ENCODE assay signal across 28 cellular contexts in the genomic region with DNA sequence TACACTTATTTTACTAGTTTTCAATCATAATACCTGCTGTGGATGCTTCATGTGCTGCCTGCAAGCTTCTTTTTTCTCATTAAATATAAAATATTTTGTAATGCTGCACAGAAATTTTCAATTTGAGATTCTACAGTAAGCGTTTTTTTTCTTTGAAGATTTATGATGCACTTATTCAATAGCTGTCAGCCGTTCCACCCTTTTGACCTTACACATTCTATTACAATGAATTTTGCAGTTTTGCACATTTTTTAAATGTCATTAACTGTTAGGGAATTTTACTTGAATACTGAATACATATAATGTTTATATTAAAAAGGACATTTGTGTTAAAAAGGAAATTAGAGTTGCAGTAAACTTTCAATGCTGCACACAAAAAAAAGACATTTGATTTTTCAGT.
DNase-seq lines count a peak whose midpoint lies in the region; ATAC-seq, FAIRE-seq and TF ChIP-seq lines count a peak whose summit lies in the region.
"Had no signal": no experiment of that assay in that cellular context is flagged by ENCODE, and none has a peak within 500 bp of the region (broad histone marks: within the 10 kb centered on the region; RNA-seq: fewer than 3 reads in every experiment).

No MANE protein-coding gene starts in this region.

- no peak overlapping the region for H3K27ac ChIP-seq in lower lobe of right lung
- H3K27ac ChIP-seq in esophagus squamous epithelium, result no peak overlapping the region
- H3K27ac ChIP-seq: SJCRH30 had no signal

- peak; percentile 62 for DNase-seq in EH (ENCODE audit: low read depth)
- DNase-seq in HS-27A (ENCODE audit: low read depth), result peak; percentile 29
- peak; percentile 42 for DNase-seq in choroid plexus epithelial cell (ENCODE audit: low read depth)
- no peak for DNase-seq in NCI-H446 (lab: John Stamatoyannopoulos, UW)
- DNase-seq in lower lobe of right lung, result no peak
- DNase-seq in esophagus squamous epithelium (lab: John Stamatoyannopoulos, UW), result no peak
- DNase-seq: C1 segment of cervical spinal cord; CD4-positive, alpha-beta memory T cell; COR-L47; DMS53; HFFc6; IMR-90; KG1; NCI-H1092; NCI-H1417 treated with DMSO at 0.1 percent for 48 hours; NCI-H187; NCI-H2171 treated with DMSO at 0.1 percent for 48 hours; NCI-H345; NCI-H524; NCI-H774; PC-3; SJCRH30; T-helper 1 cell had no signal

- no peak for TF ChIP-seq POLR2A in esophagus squamous epithelium (IDR thresholded peaks at IDR 0.05)

- H3K9me3 ChIP-seq in lower lobe of right lung, result no peaks in the 10 kb centered on the region
- no peaks in the 10 kb centered on the region for H3K9me3 ChIP-seq in esophagus squamous epithelium
- H3K9me3 ChIP-seq: SJCRH30 had no signal

- H3K4me1 ChIP-seq in lower lobe of right lung (peaks cover 2% of the 10 kb centered on the region), esophagus squamous epithelium (peaks cover 0 to 6% (median 0%) of the 10 kb centered on the region in 3 donors)
- H3K4me1 ChIP-seq: SJCRH30 had no signal

- no peak for ATAC-seq in lower lobe of right lung
- no peak for ATAC-seq in HG02763 (IDR thresholded peaks at IDR 0.05; ENCODE audit: unreplicated experiment)
- ATAC-seq: PC-3, Right ventricle myocardium inferior had no signal

- peaks cover 37% of the 10 kb centered on the region for H3K36me3 ChIP-seq in lower lobe of right lung
- H3K36me3 ChIP-seq in esophagus squamous epithelium, result peaks cover 0 to 51% (median 0%) of the 10 kb centered on the region in 3 donors
- H3K36me3 ChIP-seq: SJCRH30 had no signal

- H3K4me3 ChIP-seq in choroid plexus epithelial cell (ENCODE audit: low read depth, low read length) (no peak overlapping the region), lower lobe of right lung (no peak overlapping the region), esophagus squamous epithelium (no peak overlapping the region)
- H3K4me3 ChIP-seq: SJCRH30 had no signal

- WGBS in esophagus squamous epithelium, 2 donors, result 59 to 65% methylated on average over 2 of the region's 2 CpGs

- FAIRE-seq in islet of Langerhans (lab: Jason Lieb, UNC), result peak; percentile 17
- FAIRE-seq: GM12892, H54 had no signal

- intact Hi-C loops in lower lobe of right lung (cut with DNase I), result no loop called here
- intact Hi-C loops in esophagus squamous epithelium (cut with DNase I), result no loop called here

- TF ChIP-seq CTCF in choroid plexus epithelial cell (conservative IDR thresholded peaks at IDR 0.05; ENCODE audit: low read depth, low read length) (no peak), lower lobe of right lung (IDR thresholded peaks at IDR 0.05) (no peak), esophagus squamous epithelium (IDR thresholded peaks at IDR 0.05) (no peak)

- H3K27me3 ChIP-seq in lower lobe of right lung (ENCODE audit: low read depth), result no peaks in the 10 kb centered on the region
- H3K27me3 ChIP-seq in esophagus squamous epithelium, result no peaks in the 10 kb centered on the region
- H3K27me3 ChIP-seq: SJCRH30 had no signal

Comparison
In these comparisons a context has a peak if more than half of its experiments do, and no peak if none do; other contexts are left out.
1. DNase-seq: peak in EH (single experiment), HS-27A (single experiment) and choroid plexus epithelial cell (single experiment); none in NCI-H446 (0 of 2), lower lobe of right lung (single experiment) and esophagus squamous epithelium (single experiment).